Comparison of ENCODE assay signal across 18 cellular contexts in genomic region chr21:35239811-35240219, GRCh38.
A peak's percentile ranks its signal among the peaks of the same experiment; 100 is the strongest.
DNase-seq lines count a peak whose midpoint lies in the region; ATAC-seq and TF ChIP-seq lines count a peak whose summit lies in the region.
"Had no signal": no experiment of that assay in that cellular context is flagged by ENCODE, and none has a peak within 500 bp of the region (broad histone marks: within the 10 kb centered on the region; RNA-seq: fewer than 3 reads in every experiment).

No MANE protein-coding gene starts in this region.

- CTCF ChIA-PET in HEK293T (lab: Yijun Ruan, JAX): no interaction called here

- no peak overlapping the region for H3K27ac ChIP-seq in psoas muscle
- H3K27ac ChIP-seq: KMS-11 had no signal

- H3K4me1 ChIP-seq in adipocyte (ENCODE audit: control insufficient read depth, insufficient read depth, low read length) (peaks cover 22% of the 10 kb centered on the region), psoas muscle (peaks cover 15% of the 10 kb centered on the region)

- H3K4me3 Mint-ChIP-seq in activated T-cell treated with anti-CD3 and anti-CD28 coated beads, Interleukin-2, amount 50 U/mL, for 24 hours: no peak overlapping the region
- H3K4me3 Mint-ChIP-seq: activated CD4-positive, alpha-beta memory T cell treated with anti-CD3 and anti-CD28 coated beads, Interleukin-2, amount 10 ng/mL, durations not matched to agents 7 days and 5 days; CD8-positive, alpha-beta T cell; stimulated activated naive B cell treated with anti-CD40 and anti-IgM and Interleukin-4, amounts not matched to agents 10 μg/mL and 1 μg/mL and 100 μg/mL, for 72 hours had no signal

- H3K9me3 ChIP-seq in adipocyte (ENCODE audit: control insufficient read depth, low read length) (no peaks in the 10 kb centered on the region), psoas muscle (peaks cover 3% of the 10 kb centered on the region)

- no peak for TF ChIP-seq CTCF in psoas muscle (IDR thresholded peaks at IDR 0.05)
- TF ChIP-seq CTCF in GM20000 (IDR thresholded peaks at IDR 0.05; ENCODE audit: extremely low read depth, missing control alignments): no peak

- peaks cover 38% of the 10 kb centered on the region for H3K4me1 Mint-ChIP-seq in activated T-cell treated with anti-CD3 and anti-CD28 coated beads, Interleukin-2, amount 50 U/mL, for 24 hours (ENCODE audit: low read depth)

- POLR2A ChIA-PET in HEK293T (lab: Yijun Ruan, JAX): no interaction called here

- H3K9me3 Mint-ChIP-seq in activated T-cell treated with anti-CD3 and anti-CD28 coated beads, Interleukin-2, amount 50 U/mL, for 24 hours: peaks cover 18% of the 10 kb centered on the region

- H3K27me3 Mint-ChIP-seq in activated T-cell treated with anti-CD3 and anti-CD28 coated beads, Interleukin-2, amount 50 U/mL, for 24 hours: no peaks in the 10 kb centered on the region

- intact Hi-C loops in psoas muscle (cut with DNase I): no loop called here

- ATAC-seq in psoas muscle: peak; percentile 57 to 77 (median 62)
- no peak for ATAC-seq in GM18868 (IDR thresholded peaks at IDR 0.05; ENCODE audit: unreplicated experiment)
- ATAC-seq: CD8-positive, alpha-beta T cell; stimulated activated naive B cell treated with anti-CD40 and anti-IgM and Interleukin-4, amounts not matched to agents 10 μg/mL and 1 μg/mL and 100 μg/mL, for 72 hours had no signal

- H3K4me3 ChIP-seq in adipocyte (ENCODE audit: low read length): peak overlapping the region; percentile 39
- H3K4me3 ChIP-seq in psoas muscle: peak overlapping the region; percentile 38

- no peak overlapping the region for H3K27ac Mint-ChIP-seq in activated T-cell treated with anti-CD3 and anti-CD28 coated beads, Interleukin-2, amount 50 U/mL, for 24 hours
- H3K27ac Mint-ChIP-seq: activated CD4-positive, alpha-beta memory T cell treated with anti-CD3 and anti-CD28 coated beads, Interleukin-2, amount 10 ng/mL, durations not matched to agents 7 days and 5 days; CD8-positive, alpha-beta T cell; stimulated activated naive B cell treated with anti-CD40 and anti-IgM and Interleukin-4, amounts not matched to agents 10 μg/mL and 1 μg/mL and 100 μg/mL, for 72 hours had no signal

- H3K9ac ChIP-seq in adipocyte (ENCODE audit: low read length): peak overlapping the region; percentile 7
- H3K9ac ChIP-seq: KMS-11 had no signal

- WGBS in psoas muscle, 3 donors: 6 to 22% (median 11%) methylated on average over 9 of the region's 9 CpGs

- DNase-seq in HEK293T (ENCODE audit: extremely low spot score) (peak; percentile 23), NCI-H2107 (lab: John Stamatoyannopoulos, UW) (peak; percentile 91), adipocyte (ENCODE audit: low read depth) (no peak), psoas muscle (peak; percentile 23 to 57), GM20000 (ENCODE audit: low spot score) (no peak), HuH-7.5 (ENCODE audit: low spot score) (no peak)
- no peak for DNase-seq in activated T-cell treated with anti-CD3 and anti-CD28 coated beads, Interleukin-2, amount 50 U/mL, for 24 hours
- DNase-seq: activated CD4-positive, alpha-beta memory T cell treated with anti-CD3 and anti-CD28 coated beads, Interleukin-2, amount 10 ng/mL, durations not matched to agents 7 days and 5 days; activated naive CD4-positive, alpha-beta T cell; CD8-positive, alpha-beta T cell; cortex of kidney; foreskin melanocyte; H7; left cardiac atrium; stimulated activated CD4-positive, alpha-beta T cell treated with anti-CD3 and anti-CD28 coated beads, Interleukin-1b, Interleukin-23, amount 100 ng/mL, for 48 hours; stimulated activated naive B cell treated with anti-CD40 and anti-IgM and Interleukin-4, amounts not matched to agents 10 μg/mL and 1 μg/mL and 100 μg/mL, for 72 hours had no signal

- H3K27me3 ChIP-seq in adipocyte (replicated peaks; ENCODE audit: control insufficient read depth, insufficient read depth, low read length) (no peaks in the 10 kb centered on the region), psoas muscle (ENCODE audit: insufficient read depth in 3 of 3, low read length in 2 of 3) (no peaks in the 10 kb centered on the region)

- H3K36me3 Mint-ChIP-seq in activated T-cell treated with anti-CD3 and anti-CD28 coated beads, Interleukin-2, amount 50 U/mL, for 24 hours (ENCODE audit: low read depth): peaks cover 4% of the 10 kb centered on the region

- H3K36me3 ChIP-seq in adipocyte (ENCODE audit: control insufficient read depth, insufficient read depth, low read length, severe bottlenecking) (no peaks in the 10 kb centered on the region), psoas muscle (ENCODE audit: insufficient read depth in 1 of 2, low read depth in 1 of 2) (no peaks in the 10 kb centered on the region)

TF ChIP-seq in HEK293T, 16 proteins besides CTCF, POLR2A, EP300 and RAD21:
- TF ChIP-seq BHLHE40 (IDR thresholded peaks at IDR 0.05; ENCODE audit: borderline replicate concordance): no peak
- TF ChIP-seq HDGF (IDR thresholded peaks at IDR 0.05; ENCODE audit: borderline replicate concordance): no peak
- TF ChIP-seq TARDBP (IDR thresholded peaks at IDR 0.05): no peak
- no peak for TF ChIP-seq PKNOX1 (IDR thresholded peaks at IDR 0.05)

Comparison
In these comparisons a context has a peak if more than half of its experiments do, and no peak if none do; other contexts are left out.
1. DNase-seq: peak in HEK293T (single experiment), NCI-H2107 (single experiment) and psoas muscle (2 of 2); none in adipocyte (single experiment), GM20000 (single experiment), activated T-cell treated with anti-CD3 and anti-CD28 coated beads, Interleukin-2, amount 50 U/mL, for 24 hours (single experiment) and HuH-7.5 (single experiment).